26 cellular contexts compared by ENCODE assay signal in genomic region chr20:63142933-63143332, GRCh38.
"Had no signal": no experiment of that assay in that cellular context is flagged by ENCODE, and none has a peak within 500 bp of the region (broad histone marks: within the 10 kb centered on the region; RNA-seq: fewer than 3 reads in every experiment).

No MANE protein-coding gene starts in this region.

- H3K9me3 ChIP-seq: prostate gland, uterus had no signal

- H3K4me3 ChIP-seq: left ventricle myocardium inferior, lung, ovary, prostate gland, skin epidermis, tibial nerve, uterus had no signal

- H3K4me3 Mint-ChIP-seq: immature natural killer cell; mesothelial cell of epicardium; naive B cell; natural killer cell; nephron progenitor cell; stimulated activated memory B cell treated with anti-CD40 and anti-IgM and Interleukin-4, amounts not matched to agents 10 μg/mL and 1 μg/mL and 100 μg/mL, for 72 hours; stimulated activated naive CD8-positive, alpha-beta T cell treated with anti-CD3 and anti-CD28 coated beads, Interleukin-15, amount 100 ng/mL, for 72 hours; type B pancreatic cell had no signal

- H3K36me3 Mint-ChIP-seq: mesothelial cell of epicardium, natural killer cell, type B pancreatic cell had no signal

- H3K27me3 ChIP-seq: ovary had no signal

- H3K36me3 ChIP-seq: left ventricle myocardium inferior, ovary, prostate gland, tibial nerve, uterus had no signal

- H3K27ac Mint-ChIP-seq: immature natural killer cell; mesothelial cell of epicardium; naive B cell; natural killer cell; nephron progenitor cell; stimulated activated memory B cell treated with anti-CD40 and anti-IgM and Interleukin-4, amounts not matched to agents 10 μg/mL and 1 μg/mL and 100 μg/mL, for 72 hours; stimulated activated naive CD8-positive, alpha-beta T cell treated with anti-CD3 and anti-CD28 coated beads, Interleukin-15, amount 100 ng/mL, for 72 hours; type B pancreatic cell had no signal

- H3K4me1 ChIP-seq: left ventricle myocardium inferior, prostate gland, tibial nerve, uterus had no signal

- H3K4me1 Mint-ChIP-seq: immature natural killer cell; mesothelial cell of epicardium; naive B cell; natural killer cell; nephron progenitor cell; stimulated activated memory B cell treated with anti-CD40 and anti-IgM and Interleukin-4, amounts not matched to agents 10 μg/mL and 1 μg/mL and 100 μg/mL, for 72 hours; stimulated activated naive CD8-positive, alpha-beta T cell treated with anti-CD3 and anti-CD28 coated beads, Interleukin-15, amount 100 ng/mL, for 72 hours had no signal

- H3K27ac ChIP-seq: left ventricle myocardium inferior, ovary, prostate gland, skin epidermis, tibial nerve, uterus had no signal

- ATAC-seq: natural killer cell; right cardiac atrium; sciatic nerve; stimulated activated memory B cell treated with anti-CD40 and anti-IgM and Interleukin-4, amounts not matched to agents 10 μg/mL and 1 μg/mL and 100 μg/mL, for 72 hours; stimulated activated naive CD8-positive, alpha-beta T cell treated with anti-CD3 and anti-CD28 coated beads, Interleukin-15, amount 100 ng/mL, for 72 hours had no signal

- DNase-seq: hypothalamus; immature natural killer cell; left ventricle myocardium inferior; mesendoderm; naive B cell; natural killer cell; nephron progenitor cell; ovary; retina; stimulated activated CD4-positive, alpha-beta T cell treated with anti-CD3 and anti-CD28 coated beads, Interleukin-1b, Interleukin-23, amount 100 ng/mL, for 48 hours; stimulated activated CD4-positive, alpha-beta T cell treated with anti-CD3 and anti-CD28 coated beads, Interleukin-2, amount 100 ng/mL, for 48 hours; stimulated activated CD4-positive, alpha-beta T cell treated with anti-CD3 and anti-CD28 coated beads, Interleukin-4, amount 100 ng/mL, for 4 hours; stimulated activated CD8-positive, alpha-beta memory T cell treated with anti-CD3 and anti-CD28 coated beads, Interleukin-4, amount 100 ng/mL, for 48 hours; stimulated activated naive CD4-positive, alpha-beta T cell treated with Interleukin-2 at 50 U/mL for 16 hours; stimulated activated naive CD8-positive, alpha-beta T cell treated with anti-CD3 and anti-CD28 coated beads, Interleukin-15, amount 100 ng/mL, for 72 hours; substantia nigra; uterus had no signal
